ENCODE assay signal across 12 cellular contexts in genomic region chr2:66494708-66495107, GRCh38. TPM values are rescaled to one million over a fixed set of nuclear protein-coding genes. Genes with fewer than 3 reads are reported as not detected.
DNase-seq lines count a peak whose midpoint lies in the region; ATAC-seq, FAIRE-seq and TF ChIP-seq lines count a peak whose summit lies in the region.
"Had no signal": no experiment of that assay in that cellular context is flagged by ENCODE, and none has a peak within 500 bp of the region (broad histone marks: within the 10 kb centered on the region; RNA-seq: fewer than 3 reads in every experiment).

No MANE protein-coding gene starts in this region.

- in situ Hi-C loops in brain microvascular endothelial cell (cut with HindIII; ENCODE audit: low pct_ligation_motif_present, low sequenced_read_pairs) = no loop called here

- H3K27me3 ChIP-seq in RWPE2 (ENCODE audit: insufficient read depth, poor library complexity, severe bottlenecking) (no peaks in the 10 kb centered on the region), brain microvascular endothelial cell (replicated peaks) (no peaks in the 10 kb centered on the region)
- H3K27me3 ChIP-seq: SJSA1 had no signal

- H3K9me3 ChIP-seq in RWPE2 (ENCODE audit: severe bottlenecking) = no peaks in the 10 kb centered on the region
- H3K9me3 ChIP-seq: SJSA1 had no signal

- H3K4me3 ChIP-seq in RWPE2 (ENCODE audit: severe bottlenecking) (no peak overlapping the region), fibroblast of villous mesenchyme (ENCODE audit: low read depth, low read length) (no peak overlapping the region), brain microvascular endothelial cell (ENCODE audit: low read depth, low read length) (no peak overlapping the region)
- H3K4me3 ChIP-seq: SJSA1 had no signal

- no peaks in the 10 kb centered on the region; the same call in 1 of the 2 replicates for H3K36me3 ChIP-seq in RWPE2 (ENCODE audit: low read depth)
- H3K36me3 ChIP-seq in brain microvascular endothelial cell (replicated peaks) = no peaks in the 10 kb centered on the region
- H3K36me3 ChIP-seq: SJSA1 had no signal

- peaks cover 40% of the 10 kb centered on the region for H3K4me1 ChIP-seq in RWPE2 (ENCODE audit: insufficient read depth, poor library complexity, severe bottlenecking)

- H3K27me3 Mint-ChIP-seq in progenitor cell of endocrine pancreas = no peaks in the 10 kb centered on the region

- peaks cover 45% of the 10 kb centered on the region for H3K36me3 Mint-ChIP-seq in progenitor cell of endocrine pancreas (ENCODE audit: insufficient read depth)
- H3K36me3 Mint-ChIP-seq: CD8-positive, alpha-beta memory T cell had no signal

- H3K27ac Mint-ChIP-seq in progenitor cell of endocrine pancreas = peak overlapping the region; percentile 55

- peak; percentile 84 for DNase-seq in EH (ENCODE audit: low read depth)
- DNase-seq in RWPE2 (ENCODE audit: low spot score) = no peak
- peak; percentile 93 for DNase-seq in fibroblast of villous mesenchyme (ENCODE audit: low read depth)
- DNase-seq in progenitor cell of endocrine pancreas (ENCODE audit: low spot score, unreplicated experiment) = no peak
- no peak for DNase-seq in activated effector memory CD4-positive, alpha-beta T cell treated with anti-CD3 and anti-CD28 coated beads, Interleukin-2, amount 50 U/mL, for 16 hours
- DNase-seq in brain microvascular endothelial cell = no peak
- DNase-seq in activated CD4-positive, alpha-beta T cell treated with anti-CD3 and anti-CD28 coated beads for 1 hour = no peak
- DNase-seq in D721Med (ENCODE audit: insufficient read length, low spot score) = no peak
- DNase-seq: CD8-positive, alpha-beta memory T cell; dermis blood vessel endothelial cell; NCI-H1417 had no signal

- peaks cover 84% of the 10 kb centered on the region for H3K4me1 Mint-ChIP-seq in progenitor cell of endocrine pancreas (ENCODE audit: low read depth)
- H3K4me1 Mint-ChIP-seq: CD8-positive, alpha-beta memory T cell had no signal

- H3K9me3 Mint-ChIP-seq in progenitor cell of endocrine pancreas (ENCODE audit: low read depth) = no peaks in the 10 kb centered on the region

- H3K27ac ChIP-seq in RWPE2 (ENCODE audit: poor library complexity, severe bottlenecking) (peak overlapping the region; percentile 84), brain microvascular endothelial cell (no peak overlapping the region)
- H3K27ac ChIP-seq: SJSA1 had no signal

- no peak for TF ChIP-seq CTCF in RWPE2 (IDR thresholded peaks at IDR 0.05; ENCODE audit: poor library complexity, severe bottlenecking)
- no peak for TF ChIP-seq CTCF in fibroblast of villous mesenchyme (IDR thresholded peaks at IDR 0.05; ENCODE audit: insufficient read depth, low read depth, low read length)
- no peak for TF ChIP-seq CTCF in progenitor cell of endocrine pancreas (IDR thresholded peaks at IDR 0.05; ENCODE audit: unreplicated experiment)
- no peak for TF ChIP-seq CTCF in brain microvascular endothelial cell (IDR thresholded peaks at IDR 0.05; ENCODE audit: low read depth, low read length, missing control alignments)
- TF ChIP-seq CTCF in D721Med (IDR thresholded peaks at IDR 0.05; ENCODE audit: insufficient read depth, missing control alignments) = no peak

- no peak overlapping the region for H3K4me3 Mint-ChIP-seq in progenitor cell of endocrine pancreas (ENCODE audit: low read depth)
- H3K4me3 Mint-ChIP-seq: CD8-positive, alpha-beta memory T cell had no signal

- peak; percentile 54 for ATAC-seq in RWPE2 (ENCODE audit: low read depth)

- FAIRE-seq in D721Med (lab: Jason Lieb, UNC) = no peak

RNA-seq across cellular contexts. Expression of gene MEIS1, which starts 59.8 kb away (rescaled TPM):
- total RNA-seq in fibroblast of villous mesenchyme (87.3 and 107 TPM in 2 replicates), progenitor cell of endocrine pancreas (296 and 306 TPM in 2 replicates)
- total RNA-seq: CD8-positive, alpha-beta memory T cell had no signal

Comparison
In these comparisons a context has a peak if more than half of its experiments do, and no peak if none do; other contexts are left out.
1. DNase-seq: peak in EH (single experiment) and fibroblast of villous mesenchyme (single experiment); none in RWPE2 (single experiment), progenitor cell of endocrine pancreas (single experiment), activated effector memory CD4-positive, alpha-beta T cell treated with anti-CD3 and anti-CD28 coated beads, Interleukin-2, amount 50 U/mL, for 16 hours (single experiment), brain microvascular endothelial cell (single experiment), activated CD4-positive, alpha-beta T cell treated with anti-CD3 and anti-CD28 coated beads for 1 hour (single experiment) and D721Med (single experiment).